In the genomic region with DNA sequence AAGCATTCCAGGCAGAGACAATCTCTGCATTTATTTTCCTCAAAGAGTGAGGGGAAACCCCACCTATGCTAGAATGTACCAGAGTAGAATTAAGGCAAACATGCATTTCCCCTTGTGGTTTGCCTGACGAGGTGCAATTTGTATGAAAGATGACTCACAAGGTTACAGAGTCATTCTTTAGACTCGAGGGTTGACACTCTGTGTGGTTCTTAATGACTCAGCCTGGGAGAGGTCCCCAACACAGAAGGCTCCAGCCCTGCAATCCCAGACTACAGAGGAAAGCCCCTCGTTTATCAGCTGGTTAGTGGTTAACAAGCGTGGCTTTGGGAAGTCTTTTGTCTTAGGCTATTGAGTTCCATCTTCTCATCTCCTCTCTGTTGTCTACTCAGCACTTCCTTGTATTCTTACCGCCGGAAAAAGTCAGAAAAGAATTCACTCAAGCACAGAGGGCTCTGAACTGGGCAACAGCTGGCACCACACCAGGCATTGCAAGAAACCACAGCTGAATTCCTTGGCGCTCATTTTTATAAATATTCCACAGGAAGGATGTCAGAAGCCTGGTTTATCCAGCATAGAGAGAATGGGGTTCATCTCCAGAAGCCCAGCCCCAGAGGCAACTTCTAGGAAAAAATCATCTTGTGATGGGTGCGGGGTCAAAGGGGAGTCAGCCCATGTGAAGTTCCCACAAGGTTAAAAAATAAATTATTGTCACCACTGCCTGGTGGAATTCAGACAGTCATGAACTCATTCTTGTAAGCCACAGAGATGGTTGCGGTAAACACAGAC, we compare ENCODE assay signal across 8 cellular contexts. TPM values are rescaled to one million over a fixed set of nuclear protein-coding genes. Genes with fewer than 3 reads are reported as not detected.
DNase-seq lines count a peak whose midpoint lies in the region; ATAC-seq, FAIRE-seq and TF ChIP-seq lines count a peak whose summit lies in the region.

No MANE protein-coding gene starts in this region.

- TF ChIP-seq POLR2A in A549 (IDR thresholded peaks at IDR 0.05; ENCODE audit: low read length), result no peak

- 6% methylated on average over 9 of the region's 9 CpGs for WGBS in A549 (ENCODE audit: missing lambda C conversion rate)

- peak; percentile 98 for ATAC-seq in A549
- peak; percentile 99 for ATAC-seq in GM18868 (IDR thresholded peaks at IDR 0.05; ENCODE audit: unreplicated experiment)
- ATAC-seq in HG03097 (IDR thresholded peaks at IDR 0.05; ENCODE audit: low FRiP score, unreplicated experiment), result peak; percentile 97

- H3K4me3 ChIP-seq in A549, result peak overlapping the region; percentile 19; the same call in 1 of the 3 replicates

- TF ChIP-seq EP300 in A549 (IDR thresholded peaks at IDR 0.05), result peak; percentile 50 to 85; a peak in 3 of 5 replicates

- no peaks in the 10 kb centered on the region for H3K27me3 Mint-ChIP-seq in activated naive CD8-positive, alpha-beta T cell treated with anti-CD3 and anti-CD28 coated beads for 36 hours

- H3K4me2 ChIP-seq in A549, result peak overlapping the region; percentile 92

- DNase-seq in A549 (ENCODE audit: low read depth in 1 of 2, low spot score in 1 of 2), result peak; percentile 96 to 99
- DNase-seq in RWPE1 (ENCODE audit: low spot score), result peak; percentile 96
- DNase-seq in activated naive CD8-positive, alpha-beta T cell treated with anti-CD3 and anti-CD28 coated beads for 36 hours, result peak; percentile 71
- DNase-seq in iPS-NIHi11 (ENCODE audit: low spot score), result peak; percentile 54
- DNase-seq in stimulated activated CD4-positive, alpha-beta T cell treated with anti-CD3 and anti-CD28 coated beads, Interleukin-1b, Interleukin-23, amount 100 ng/mL, for 1 hour (ENCODE audit: low read depth in 2 of 2), result peak; percentile 8 to 39
- no peak for DNase-seq in superior temporal gyrus (ENCODE audit: extremely low spot score)

- peaks cover 39% of the 10 kb centered on the region for H3K4me1 ChIP-seq in A549

- H3K4me3 Mint-ChIP-seq in activated naive CD8-positive, alpha-beta T cell treated with anti-CD3 and anti-CD28 coated beads for 36 hours, result peak overlapping the region; percentile 14

- peak overlapping the region; percentile 63 to 81 for H3K27ac ChIP-seq in A549
- peak overlapping the region; percentile 77 for H3K27ac ChIP-seq in RWPE1

- POLR2A ChIA-PET in A549 (lab: Yijun Ruan, JAX), result interaction anchor here (1.0 to 1.3 kb wide), 3 partner anchors 55 to 153 kb away, joined by 3 to 5 read pairs (median 3); no protein-coding TSS in a partner anchor
- POLR2A ChIA-PET in RWPE1 (lab: Yijun Ruan, JAX; ENCODE audit: low non-redundant PET), result no interaction called here

- H3K9me3 ChIP-seq in A549, result peaks cover 13% of the 10 kb centered on the region; the same call in 1 of the 3 replicates

- peaks cover 27% of the 10 kb centered on the region for H3K36me3 Mint-ChIP-seq in activated naive CD8-positive, alpha-beta T cell treated with anti-CD3 and anti-CD28 coated beads for 36 hours

- H3K27ac Mint-ChIP-seq in activated naive CD8-positive, alpha-beta T cell treated with anti-CD3 and anti-CD28 coated beads for 36 hours, result peak overlapping the region; percentile 40

- peaks cover 32% of the 10 kb centered on the region for H3K4me1 Mint-ChIP-seq in activated naive CD8-positive, alpha-beta T cell treated with anti-CD3 and anti-CD28 coated beads for 36 hours

- peak; percentile 99 for FAIRE-seq in A549 (lab: Jason Lieb, UNC)

- H3K9me3 Mint-ChIP-seq in activated naive CD8-positive, alpha-beta T cell treated with anti-CD3 and anti-CD28 coated beads for 36 hours, result peaks cover 3% of the 10 kb centered on the region

- CTCF ChIA-PET in A549 (lab: Yijun Ruan, JAX), result interaction anchor here (0.6 to 1.9 kb wide), 7 partner anchors 9 to 157 kb away, joined by 3 to 7 read pairs (median 3); no protein-coding TSS in a partner anchor
- CTCF ChIA-PET in RWPE1 (lab: Yijun Ruan, JAX), result interaction anchor here (0.6 to 0.7 kb wide), 2 partner anchors 27 to 851 kb away, joined by 3 read pairs; no protein-coding TSS in a partner anchor

- TF ChIP-seq CTCF in A549 (IDR thresholded peaks at IDR 0.05), result no peak; the same call in 2 of the 3 replicates
- TF ChIP-seq CTCF in RWPE1 (conservative IDR thresholded peaks at IDR 0.05; ENCODE audit: low read depth), result no peak; the same call in 1 of the 2 replicates

- peak in 1 of 2 experiments; percentile 54; a peak in 4 of 5 replicates for TF ChIP-seq RAD21 in A549 (conservative IDR thresholded peaks at IDR 0.05 in 1 of 2, IDR thresholded peaks at IDR 0.05 in 1 of 2)

TF ChIP-seq in A549, 52 proteins besides CTCF, POLR2A, EP300 and RAD21 (continues in another document):
- TF ChIP-seq RFX5 (IDR thresholded peaks at IDR 0.05) (no peak), ZNF302 (CRISPR knock-in tag; IDR thresholded peaks at IDR 0.05) (no peak), SMC3 (IDR thresholded peaks at IDR 0.05) (peak; percentile 47; the same call in 2 of the 3 replicates), FOXS1 (CRISPR knock-in tag; IDR thresholded peaks at IDR 0.05) (no peak), CBX8 (IDR thresholded peaks at IDR 0.05) (no peak), KDM1A (IDR thresholded peaks at IDR 0.05; ENCODE audit: low read depth) (no peak), EHF (CRISPR knock-in tag; IDR thresholded peaks at IDR 0.05) (no peak), CBX2 (IDR thresholded peaks at IDR 0.05; ENCODE audit: borderline replicate concordance, low read depth) (no peak), SREBF2 (IDR thresholded peaks at IDR 0.05) (no peak), NR3C1 (IDR thresholded peaks at IDR 0.05) (no peak), ZC3H11A (IDR thresholded peaks at IDR 0.05) (no peak), GATA3 (IDR thresholded peaks at IDR 0.05; ENCODE audit: borderline replicate concordance) (peak; percentile 95), EHMT2 (IDR thresholded peaks at IDR 0.05; ENCODE audit: low read depth) (no peak), ZFP36 (IDR thresholded peaks at IDR 0.05; ENCODE audit: borderline replicate concordance, partially characterized antibody) (no peak), TFCP2L1 (CRISPR knock-in tag; IDR thresholded peaks at IDR 0.05) (no peak), FOSL2 (IDR thresholded peaks at IDR 0.05) (peak; percentile 99), FOSL2 (CRISPR knock-in tag; IDR thresholded peaks at IDR 0.05) (peak; percentile 99), KDM5A (IDR thresholded peaks at IDR 0.05) (no peak), CHD4 (IDR thresholded peaks at IDR 0.05; ENCODE audit: borderline replicate concordance) (no peak), CEBPB (IDR thresholded peaks at IDR 0.05) (peak; percentile 5 to 80; a peak in 2 of 4 replicates), TP53 (CRISPR knock-in tag; IDR thresholded peaks at IDR 0.05) (no peak)
- TF ChIP-seq, protein P1, sequence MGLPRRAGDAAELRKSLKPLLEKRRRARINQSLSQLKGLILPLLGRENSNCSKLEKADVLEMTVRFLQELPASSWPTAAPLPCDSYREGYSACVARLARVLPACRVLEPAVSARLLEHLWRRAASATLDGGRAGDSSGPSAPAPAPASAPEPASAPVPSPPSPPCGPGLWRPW (IDR thresholded peaks at IDR 0.05), result no peak
- TF ChIP-seq, protein P2, sequence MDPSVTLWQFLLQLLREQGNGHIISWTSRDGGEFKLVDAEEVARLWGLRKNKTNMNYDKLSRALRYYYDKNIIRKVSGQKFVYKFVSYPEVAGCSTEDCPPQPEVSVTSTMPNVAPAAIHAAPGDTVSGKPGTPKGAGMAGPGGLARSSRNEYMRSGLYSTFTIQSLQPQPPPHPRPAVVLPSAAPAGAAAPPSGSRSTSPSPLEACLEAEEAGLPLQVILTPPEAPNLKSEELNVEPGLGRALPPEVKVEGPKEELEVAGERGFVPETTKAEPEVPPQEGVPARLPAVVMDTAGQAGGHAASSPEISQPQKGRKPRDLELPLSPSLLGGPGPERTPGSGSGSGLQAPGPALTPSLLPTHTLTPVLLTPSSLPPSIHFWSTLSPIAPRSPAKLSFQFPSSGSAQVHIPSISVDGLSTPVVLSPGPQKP (IDR thresholded peaks at IDR 0.05; ENCODE audit: low read depth, low read length), result no peak
- TF ChIP-seq, protein P3, sequence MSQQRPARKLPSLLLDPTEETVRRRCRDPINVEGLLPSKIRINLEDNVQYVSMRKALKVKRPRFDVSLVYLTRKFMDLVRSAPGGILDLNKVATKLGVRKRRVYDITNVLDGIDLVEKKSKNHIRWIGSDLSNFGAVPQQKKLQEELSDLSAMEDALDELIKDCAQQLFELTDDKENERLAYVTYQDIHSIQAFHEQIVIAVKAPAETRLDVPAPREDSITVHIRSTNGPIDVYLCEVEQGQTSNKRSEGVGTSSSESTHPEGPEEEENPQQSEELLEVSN (IDR thresholded peaks at IDR 0.05; ENCODE audit: borderline replicate concordance, low read depth), result no peak; the same call in 1 of the 2 replicates
- TF ChIP-seq, protein P4, sequence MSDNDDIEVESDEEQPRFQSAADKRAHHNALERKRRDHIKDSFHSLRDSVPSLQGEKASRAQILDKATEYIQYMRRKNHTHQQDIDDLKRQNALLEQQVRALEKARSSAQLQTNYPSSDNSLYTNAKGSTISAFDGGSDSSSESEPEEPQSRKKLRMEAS (IDR thresholded peaks at IDR 0.05), result peak; percentile 79
- TF ChIP-seq, protein P5, sequence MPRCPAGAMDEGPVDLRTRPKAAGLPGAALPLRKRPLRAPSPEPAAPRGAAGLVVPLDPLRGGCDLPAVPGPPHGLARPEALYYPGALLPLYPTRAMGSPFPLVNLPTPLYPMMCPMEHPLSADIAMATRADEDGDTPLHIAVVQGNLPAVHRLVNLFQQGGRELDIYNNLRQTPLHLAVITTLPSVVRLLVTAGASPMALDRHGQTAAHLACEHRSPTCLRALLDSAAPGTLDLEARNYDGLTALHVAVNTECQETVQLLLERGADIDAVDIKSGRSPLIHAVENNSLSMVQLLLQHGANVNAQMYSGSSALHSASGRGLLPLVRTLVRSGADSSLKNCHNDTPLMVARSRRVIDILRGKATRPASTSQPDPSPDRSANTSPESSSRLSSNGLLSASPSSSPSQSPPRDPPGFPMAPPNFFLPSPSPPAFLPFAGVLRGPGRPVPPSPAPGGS (IDR thresholded peaks at IDR 0.05), result peak; percentile 98

RNA-seq across cellular contexts. Expression of a gene that starts 24.4 kb away (rescaled TPM):
- polyA plus RNA-seq in A549 (2011; rRNA removed), result 20.4 and 26.7 TPM in 2 replicates
- 4.1 and 4.3 TPM in 2 replicates for polyA plus RNA-seq in A549 (2012; cell fraction: cytosol; rRNA removed)
- polyA plus RNA-seq in A549 (2012; cell fraction: nucleus; rRNA removed), result 11.7 and 14.1 TPM in 2 replicates
- polyA plus RNA-seq in A549 (2017; fragmentation: RNase III; extraction: RNeasy Plus Mini Kit Qiagen cat#74134 plus additional on column Dnase treatment), result 9.6 to 12.1 TPM (median 12.0 TPM) in 3 replicates
- 23.6 and 32.6 TPM in 2 replicates for polyA minus RNA-seq in A549 (2011; rRNA and poly(A)+ RNA removed)
- total RNA-seq in activated naive CD8-positive, alpha-beta T cell treated with anti-CD3 and anti-CD28 coated beads for 36 hours, result 1 to 10 TPM; 8.5 to 9.6 TPM
